ENCODE assay signal across 28 cellular contexts in the genomic region with DNA sequence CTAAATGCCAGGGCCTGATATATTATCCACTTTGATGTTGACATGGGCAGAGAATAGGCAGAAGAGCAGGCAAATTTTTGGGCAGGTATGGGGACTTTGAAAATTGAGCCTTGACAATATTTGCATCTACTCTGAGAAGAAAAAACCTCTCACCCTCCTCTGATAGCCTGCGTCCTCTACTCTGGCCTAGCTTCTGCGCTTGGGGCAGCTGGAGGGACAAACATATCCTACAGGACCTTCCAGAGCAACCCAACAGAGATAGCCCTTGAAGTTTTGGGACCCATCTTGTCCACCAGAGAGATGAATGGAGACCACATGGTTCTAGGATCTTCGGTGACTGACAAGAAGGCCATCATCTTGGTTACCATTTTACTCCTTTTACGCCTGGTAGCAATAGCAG. TPM values are rescaled to one million over a fixed set of nuclear protein-coding genes. Genes with fewer than 3 reads are reported as not detected.
"Had no signal": no experiment of that assay in that cellular context is flagged by ENCODE, and none has a peak within 500 bp of the region (broad histone marks: within the 10 kb centered on the region; RNA-seq: fewer than 3 reads in every experiment).

A gene with protein sequence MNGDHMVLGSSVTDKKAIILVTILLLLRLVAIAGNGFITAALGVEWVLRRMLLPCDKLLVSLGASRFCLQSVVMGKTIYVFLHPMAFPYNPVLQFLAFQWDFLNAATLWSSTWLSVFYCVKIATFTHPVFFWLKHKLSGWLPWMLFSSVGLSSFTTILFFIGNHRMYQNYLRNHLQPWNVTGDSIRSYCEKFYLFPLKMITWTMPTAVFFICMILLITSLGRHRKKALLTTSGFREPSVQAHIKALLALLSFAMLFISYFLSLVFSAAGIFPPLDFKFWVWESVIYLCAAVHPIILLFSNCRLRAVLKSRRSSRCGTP (plus strand): TSS at position 301 of the 400 bp plus-strand sequence. CDS start 0 bp downstream, at position 301.

- H3K9me3 ChIP-seq: stomach, suprapubic skin, testis, thoracic aorta, thyroid gland, tibial artery, tibial nerve, transverse colon, upper lobe of left lung, upper lobe of right lung, uterus, vagina had no signal

- H3K27me3 ChIP-seq: suprapubic skin, testis, tibial artery, tibial nerve, transverse colon, upper lobe of left lung, upper lobe of right lung, uterus, vagina had no signal

- H3K27ac ChIP-seq: stomach, suprapubic skin, testis, thoracic aorta, thyroid gland, tibial artery, tibial nerve, transverse colon, upper lobe of left lung, upper lobe of right lung, uterus, vagina had no signal

- ATAC-seq: stimulated activated effector memory CD8-positive, alpha-beta T cell treated with anti-CD3 and anti-CD28 coated beads, Interleukin-12 subunit alpha, Interleukin-12 subunit beta, amount 100 ng/mL, for 72 hours; stimulated activated memory B cell treated with anti-CD40 and anti-IgM and Interleukin-4, amounts not matched to agents 10 μg/mL and 1 μg/mL and 100 μg/mL, for 72 hours; stimulated activated naive B cell treated with anti-CD40 and anti-IgM and Interleukin-4, amounts not matched to agents 10 μg/mL and 1 μg/mL and 100 μg/mL, for 72 hours; stimulated activated naive CD8-positive, alpha-beta T cell treated with anti-CD3 and anti-CD28 coated beads, Interleukin-15, amount 100 ng/mL, for 72 hours; stimulated activated naive CD8-positive, alpha-beta T cell treated with anti-CD3 and anti-CD28 coated beads, Interleukin-15, Interleukin-2, amounts not matched to agents 100 U/mL and 50 U/mL, for 24 hours; upper lobe of right lung had no signal

- H3K36me3 ChIP-seq: stomach, suprapubic skin, thoracic aorta, thyroid gland, tibial artery, tibial nerve, transverse colon, upper lobe of left lung, upper lobe of right lung, uterus, vagina had no signal

- H3K4me3 ChIP-seq: stomach, suprapubic skin, testis, thoracic aorta, thyroid gland, tibial artery, tibial nerve, transverse colon, upper lobe of left lung, upper lobe of right lung, uterus, vagina had no signal

- H3K4me1 ChIP-seq: stomach, suprapubic skin, testis, thyroid gland, tibial artery, tibial nerve, upper lobe of left lung, upper lobe of right lung, uterus, vagina had no signal

- DNase-seq: stimulated activated CD4-positive, alpha-beta T cell treated with anti-CD3 and anti-CD28 coated beads, Interleukin-2, amount 100 ng/mL, for 48 hours; stimulated activated CD4-positive, alpha-beta T cell treated with anti-CD3 and anti-CD28 coated beads, Interleukin-4, amount 100 ng/mL, for 1 hour; stimulated activated CD4-positive, alpha-beta T cell treated with anti-CD3 and anti-CD28 coated beads, Interleukin-4, amount 100 ng/mL, for 24 hours; stimulated activated CD4-positive, alpha-beta T cell treated with anti-CD3 and anti-CD28 coated beads, Interleukin-4, amount 100 ng/mL, for 4 hours; stimulated activated CD8-positive, alpha-beta memory T cell treated with anti-CD3 and anti-CD28 coated beads, Interleukin-4, amount 100 ng/mL, for 48 hours; stimulated activated naive B cell treated with anti-CD40 and anti-IgM and Interleukin-4, amounts not matched to agents 10 μg/mL and 1 μg/mL and 100 μg/mL, for 72 hours; stimulated activated naive CD4-positive, alpha-beta T cell; stimulated activated naive CD4-positive, alpha-beta T cell treated with Interleukin-2 at 50 U/mL for 16 hours; stimulated activated naive CD8-positive, alpha-beta T cell treated with anti-CD3 and anti-CD28 coated beads, Interleukin-15, amount 100 ng/mL, for 72 hours; stimulated activated naive CD8-positive, alpha-beta T cell treated with anti-CD3 and anti-CD28 coated beads, Interleukin-15, Interleukin-2, amounts not matched to agents 100 U/mL and 50 U/mL, for 24 hours; stomach; substantia nigra; testis; thyroid gland; tibial artery; transverse colon; trophoblast cell; upper lobe of left lung; upper lobe of right lung; uterus had no signal

- FAIRE-seq: urothelium cell line had no signal

RNA-seq across cellular contexts. Expression of the gene that starts here (rescaled TPM):
- total RNA-seq: stomach, suprapubic skin, testis, thyroid gland, tibial nerve, transverse colon, upper lobe of right lung, vagina had no signal
- polyA plus RNA-seq: stomach, urinary bladder had no signal
